16 cellular contexts compared by ENCODE assay signal in the genomic region with DNA sequence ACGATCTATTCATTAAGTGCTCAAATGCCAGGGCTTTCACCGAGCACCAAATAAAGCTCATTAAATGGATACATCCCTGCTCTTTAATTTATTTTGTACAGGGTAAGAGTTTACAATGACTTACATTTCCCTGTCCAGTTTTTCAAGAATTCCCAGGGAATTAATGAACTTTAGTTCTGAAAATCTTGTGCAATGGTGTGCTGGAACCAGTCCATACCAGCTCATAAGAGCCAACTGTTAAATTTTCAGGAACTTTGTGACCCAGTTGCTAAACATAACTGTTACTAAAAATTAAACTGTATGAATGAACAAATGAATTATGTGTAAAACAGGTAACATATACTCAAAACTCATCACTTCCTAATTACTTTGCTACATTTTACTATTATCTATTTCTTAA.
"Had no signal": no experiment of that assay in that cellular context is flagged by ENCODE, and none has a peak within 500 bp of the region (broad histone marks: within the 10 kb centered on the region; RNA-seq: fewer than 3 reads in every experiment).

No MANE protein-coding gene starts in this region.

- DNase-seq: effector memory CD4-positive, alpha-beta T cell; gastrocnemius medialis; heart right ventricle; hypothalamus; kidney glomerular epithelial cell; mesendoderm; naive thymus-derived CD4-positive, alpha-beta T cell; nephron progenitor cell; stimulated activated CD4-positive, alpha-beta T cell treated with anti-CD3 and anti-CD28 coated beads, Interleukin-15, amount 100 ng/mL, for 24 hours; stimulated activated CD4-positive, alpha-beta T cell treated with anti-CD3 and anti-CD28 coated beads, Interleukin-1b, Interleukin-23, amount 100 ng/mL, for 48 hours; stimulated activated CD4-positive, alpha-beta T cell treated with anti-CD3 and anti-CD28 coated beads, Interleukin-4, amount 100 ng/mL, for 24 hours had no signal

- H3K27ac ChIP-seq: gastrocnemius medialis, heart right ventricle, neutrophil, right atrium auricular region, thoracic aorta had no signal

- H3K36me3 ChIP-seq: gastrocnemius medialis, heart right ventricle, neutrophil, right atrium auricular region, thoracic aorta had no signal

- H3K9me3 ChIP-seq: gastrocnemius medialis, heart right ventricle, neutrophil, right atrium auricular region, thoracic aorta had no signal

- H3K27me3 ChIP-seq: gastrocnemius medialis, heart right ventricle, neutrophil, right atrium auricular region had no signal

- H3K4me3 ChIP-seq: gastrocnemius medialis, heart right ventricle, lung, right atrium auricular region, thoracic aorta had no signal

- ATAC-seq: gastrocnemius medialis; heart right ventricle; naive thymus-derived CD4-positive, alpha-beta T cell; stimulated activated memory B cell treated with anti-CD40 and anti-IgM and Interleukin-4, amounts not matched to agents 10 μg/mL and 1 μg/mL and 100 μg/mL, for 72 hours had no signal
